Comparison of ENCODE assay signal across 1 cellular context in genomic region chr3:149901770-149902169, GRCh38.
TF ChIP-seq lines count a peak whose summit lies in the region.

No MANE protein-coding gene starts in this region.

TF ChIP-seq in K562, 482 proteins besides CTCF, POLR2A, EP300 and RAD21 (continued from another document):
- TF ChIP-seq ZNF699 (CRISPR knock-in tag; IDR thresholded peaks at IDR 0.05; ENCODE audit: insufficient replicate concordance) (no peak), ATF1 (CRISPR knock-in tag; IDR thresholded peaks at IDR 0.05) (no peak), ATF1 (tag; IDR thresholded peaks at IDR 0.05) (no peak), CBFA2T2 (conservative IDR thresholded peaks at IDR 0.05) (no peak), YY1 (IDR thresholded peaks at IDR 0.05; ENCODE audit: borderline replicate concordance in 1 of 3, control insufficient read depth in 1 of 3, extremely low read depth in 1 of 3, insufficient read depth in 3 of 3, insufficient read length in 1 of 3, insufficient replicate concordance in 2 of 3, low read depth in 1 of 3, low read length in 2 of 3) (no peak), SMARCB1 (IDR thresholded peaks at IDR 0.05; ENCODE audit: insufficient read length, low read depth) (no peak)
- TF ChIP-seq, protein P1, sequence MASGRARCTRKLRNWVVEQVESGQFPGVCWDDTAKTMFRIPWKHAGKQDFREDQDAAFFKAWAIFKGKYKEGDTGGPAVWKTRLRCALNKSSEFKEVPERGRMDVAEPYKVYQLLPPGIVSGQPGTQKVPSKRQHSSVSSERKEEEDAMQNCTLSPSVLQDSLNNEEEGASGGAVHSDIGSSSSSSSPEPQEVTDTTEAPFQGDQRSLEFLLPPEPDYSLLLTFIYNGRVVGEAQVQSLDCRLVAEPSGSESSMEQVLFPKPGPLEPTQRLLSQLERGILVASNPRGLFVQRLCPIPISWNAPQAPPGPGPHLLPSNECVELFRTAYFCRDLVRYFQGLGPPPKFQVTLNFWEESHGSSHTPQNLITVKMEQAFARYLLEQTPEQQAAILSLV (tag; IDR thresholded peaks at IDR 0.05), result no peak
